1 cellular context compared by ENCODE assay signal in the genomic region with DNA sequence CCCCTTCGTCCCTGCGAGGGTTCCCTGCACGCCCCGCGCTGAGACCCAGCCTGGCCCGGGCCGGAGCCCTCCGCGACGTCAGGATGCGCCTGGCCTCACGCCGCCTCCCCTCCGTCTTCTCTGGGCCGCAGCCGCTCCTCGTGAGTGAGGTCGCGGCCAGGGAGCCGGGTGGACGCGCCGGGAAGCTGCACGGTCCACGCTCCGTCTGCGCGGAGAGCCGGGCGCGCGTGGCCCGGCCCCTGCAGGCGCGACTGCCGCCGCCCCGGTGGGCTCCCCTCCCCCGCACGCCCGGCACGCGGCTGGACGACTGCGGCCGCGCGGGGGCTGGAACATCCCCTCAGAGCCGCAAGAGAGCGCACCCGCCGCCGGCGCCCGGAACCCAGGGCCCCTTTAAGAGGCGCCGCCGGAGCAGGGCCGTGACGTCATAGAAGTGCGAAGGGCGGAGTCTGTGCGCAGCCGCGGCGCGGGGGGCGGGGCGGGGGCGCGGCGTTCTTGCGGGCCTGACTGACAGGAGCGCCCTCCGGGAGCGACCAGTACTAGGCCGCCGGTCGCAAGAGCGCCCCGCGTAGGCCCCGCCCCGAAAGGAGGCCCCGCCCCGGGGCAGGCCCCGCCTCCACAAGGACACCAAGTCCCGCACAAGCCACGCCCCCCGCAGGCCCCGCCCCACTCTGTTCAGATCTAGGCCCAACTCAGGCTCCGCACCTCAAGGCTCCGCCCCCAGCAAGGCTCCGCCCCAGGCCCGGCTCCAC.
TF ChIP-seq lines count a peak whose summit lies in the region.

No MANE protein-coding gene starts in this region.

TF ChIP-seq in HepG2, 621 proteins besides CTCF, POLR2A, EP300 and RAD21 (continued from another document and continues in another):
- TF ChIP-seq ZNF749 (CRISPR knock-in tag; IDR thresholded peaks at IDR 0.05; ENCODE audit: borderline replicate concordance) (no peak), SPEN (CRISPR knock-in tag; IDR thresholded peaks at IDR 0.05; ENCODE audit: low read depth) (no peak), ZNF552 (CRISPR knock-in tag; IDR thresholded peaks at IDR 0.05; ENCODE audit: borderline replicate concordance) (no peak), ZNF354B (CRISPR knock-in tag; IDR thresholded peaks at IDR 0.05) (no peak), PHF5A (CRISPR knock-in tag; IDR thresholded peaks at IDR 0.05; ENCODE audit: low read depth, unreplicated experiment) (no peak), ZNF207 (IDR thresholded peaks at IDR 0.05; ENCODE audit: borderline replicate concordance) (no peak), CENPX (CRISPR knock-in tag; IDR thresholded peaks at IDR 0.05) (no peak), SMAD3 (CRISPR knock-in tag; IDR thresholded peaks at IDR 0.05) (no peak), RFX5 (IDR thresholded peaks at IDR 0.05; ENCODE audit: low read depth, low read length) (peak; percentile 71), ZFP82 (CRISPR knock-in tag; IDR thresholded peaks at IDR 0.05; ENCODE audit: borderline replicate concordance) (peak; percentile 75; the same call in 1 of the 2 replicates), ATRX (CRISPR knock-in tag; IDR thresholded peaks at IDR 0.05; ENCODE audit: borderline replicate concordance) (no peak), GPN1 (CRISPR knock-in tag; IDR thresholded peaks at IDR 0.05; ENCODE audit: borderline replicate concordance) (no peak; the same call in 1 of the 2 replicates), SOX13 (IDR thresholded peaks at IDR 0.05) (no peak), SOX13 (CRISPR knock-in tag; conservative IDR thresholded peaks at IDR 0.05 in 1 of 2, IDR thresholded peaks at IDR 0.05 in 1 of 2) (no peak), PRMT3 (CRISPR knock-in tag; IDR thresholded peaks at IDR 0.05; ENCODE audit: borderline replicate concordance, low read depth) (no peak), NFE2L2 (IDR thresholded peaks at IDR 0.05; ENCODE audit: low read length) (no peak), KLF9 (CRISPR knock-in tag; IDR thresholded peaks at IDR 0.05; ENCODE audit: low read depth) (no peak), JUND (CRISPR knock-in tag; IDR thresholded peaks at IDR 0.05) (no peak), ZNF564 (CRISPR knock-in tag; IDR thresholded peaks at IDR 0.05) (0 out of 2 replicates have a peak, but pooled peaks have one; percentile 46), ZNF737 (CRISPR knock-in tag; IDR thresholded peaks at IDR 0.05; ENCODE audit: borderline replicate concordance) (no peak), EZH2 (conservative IDR thresholded peaks at IDR 0.05; ENCODE audit: low read depth, low read length) (no peak), AKAP8 (CRISPR knock-in tag; IDR thresholded peaks at IDR 0.05) (no peak), KAT2B (IDR thresholded peaks at IDR 0.05; ENCODE audit: borderline replicate concordance, low read depth, low read length) (no peak), NR2F1 (CRISPR knock-in tag; IDR thresholded peaks at IDR 0.05) (no peak)
- TF ChIP-seq, protein P1, sequence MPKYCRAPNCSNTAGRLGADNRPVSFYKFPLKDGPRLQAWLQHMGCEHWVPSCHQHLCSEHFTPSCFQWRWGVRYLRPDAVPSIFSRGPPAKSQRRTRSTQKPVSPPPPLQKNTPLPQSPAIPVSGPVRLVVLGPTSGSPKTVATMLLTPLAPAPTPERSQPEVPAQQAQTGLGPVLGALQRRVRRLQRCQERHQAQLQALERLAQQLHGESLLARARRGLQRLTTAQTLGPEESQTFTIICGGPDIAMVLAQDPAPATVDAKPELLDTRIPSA (CRISPR knock-in tag; IDR thresholded peaks at IDR 0.05; ENCODE audit: borderline replicate concordance): 0 out of 2 replicates have a peak, but pooled peaks have one; percentile 13
- TF ChIP-seq, protein P2, sequence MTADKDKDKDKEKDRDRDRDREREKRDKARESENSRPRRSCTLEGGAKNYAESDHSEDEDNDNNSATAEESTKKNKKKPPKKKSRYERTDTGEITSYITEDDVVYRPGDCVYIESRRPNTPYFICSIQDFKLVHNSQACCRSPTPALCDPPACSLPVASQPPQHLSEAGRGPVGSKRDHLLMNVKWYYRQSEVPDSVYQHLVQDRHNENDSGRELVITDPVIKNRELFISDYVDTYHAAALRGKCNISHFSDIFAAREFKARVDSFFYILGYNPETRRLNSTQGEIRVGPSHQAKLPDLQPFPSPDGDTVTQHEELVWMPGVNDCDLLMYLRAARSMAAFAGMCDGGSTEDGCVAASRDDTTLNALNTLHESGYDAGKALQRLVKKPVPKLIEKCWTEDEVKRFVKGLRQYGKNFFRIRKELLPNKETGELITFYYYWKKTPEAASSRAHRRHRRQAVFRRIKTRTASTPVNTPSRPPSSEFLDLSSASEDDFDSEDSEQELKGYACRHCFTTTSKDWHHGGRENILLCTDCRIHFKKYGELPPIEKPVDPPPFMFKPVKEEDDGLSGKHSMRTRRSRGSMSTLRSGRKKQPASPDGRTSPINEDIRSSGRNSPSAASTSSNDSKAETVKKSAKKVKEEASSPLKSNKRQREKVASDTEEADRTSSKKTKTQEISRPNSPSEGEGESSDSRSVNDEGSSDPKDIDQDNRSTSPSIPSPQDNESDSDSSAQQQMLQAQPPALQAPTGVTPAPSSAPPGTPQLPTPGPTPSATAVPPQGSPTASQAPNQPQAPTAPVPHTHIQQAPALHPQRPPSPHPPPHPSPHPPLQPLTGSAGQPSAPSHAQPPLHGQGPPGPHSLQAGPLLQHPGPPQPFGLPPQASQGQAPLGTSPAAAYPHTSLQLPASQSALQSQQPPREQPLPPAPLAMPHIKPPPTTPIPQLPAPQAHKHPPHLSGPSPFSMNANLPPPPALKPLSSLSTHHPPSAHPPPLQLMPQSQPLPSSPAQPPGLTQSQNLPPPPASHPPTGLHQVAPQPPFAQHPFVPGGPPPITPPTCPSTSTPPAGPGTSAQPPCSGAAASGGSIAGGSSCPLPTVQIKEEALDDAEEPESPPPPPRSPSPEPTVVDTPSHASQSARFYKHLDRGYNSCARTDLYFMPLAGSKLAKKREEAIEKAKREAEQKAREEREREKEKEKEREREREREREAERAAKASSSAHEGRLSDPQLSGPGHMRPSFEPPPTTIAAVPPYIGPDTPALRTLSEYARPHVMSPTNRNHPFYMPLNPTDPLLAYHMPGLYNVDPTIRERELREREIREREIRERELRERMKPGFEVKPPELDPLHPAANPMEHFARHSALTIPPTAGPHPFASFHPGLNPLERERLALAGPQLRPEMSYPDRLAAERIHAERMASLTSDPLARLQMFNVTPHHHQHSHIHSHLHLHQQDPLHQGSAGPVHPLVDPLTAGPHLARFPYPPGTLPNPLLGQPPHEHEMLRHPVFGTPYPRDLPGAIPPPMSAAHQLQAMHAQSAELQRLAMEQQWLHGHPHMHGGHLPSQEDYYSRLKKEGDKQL (CRISPR knock-in tag; IDR thresholded peaks at IDR 0.05; ENCODE audit: low read depth): no peak
- TF ChIP-seq, protein P3, sequence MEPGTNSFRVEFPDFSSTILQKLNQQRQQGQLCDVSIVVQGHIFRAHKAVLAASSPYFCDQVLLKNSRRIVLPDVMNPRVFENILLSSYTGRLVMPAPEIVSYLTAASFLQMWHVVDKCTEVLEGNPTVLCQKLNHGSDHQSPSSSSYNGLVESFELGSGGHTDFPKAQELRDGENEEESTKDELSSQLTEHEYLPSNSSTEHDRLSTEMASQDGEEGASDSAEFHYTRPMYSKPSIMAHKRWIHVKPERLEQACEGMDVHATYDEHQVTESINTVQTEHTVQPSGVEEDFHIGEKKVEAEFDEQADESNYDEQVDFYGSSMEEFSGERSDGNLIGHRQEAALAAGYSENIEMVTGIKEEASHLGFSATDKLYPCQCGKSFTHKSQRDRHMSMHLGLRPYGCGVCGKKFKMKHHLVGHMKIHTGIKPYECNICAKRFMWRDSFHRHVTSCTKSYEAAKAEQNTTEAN (CRISPR knock-in tag; conservative IDR thresholded peaks at IDR 0.05): no peak
- TF ChIP-seq, protein P4, sequence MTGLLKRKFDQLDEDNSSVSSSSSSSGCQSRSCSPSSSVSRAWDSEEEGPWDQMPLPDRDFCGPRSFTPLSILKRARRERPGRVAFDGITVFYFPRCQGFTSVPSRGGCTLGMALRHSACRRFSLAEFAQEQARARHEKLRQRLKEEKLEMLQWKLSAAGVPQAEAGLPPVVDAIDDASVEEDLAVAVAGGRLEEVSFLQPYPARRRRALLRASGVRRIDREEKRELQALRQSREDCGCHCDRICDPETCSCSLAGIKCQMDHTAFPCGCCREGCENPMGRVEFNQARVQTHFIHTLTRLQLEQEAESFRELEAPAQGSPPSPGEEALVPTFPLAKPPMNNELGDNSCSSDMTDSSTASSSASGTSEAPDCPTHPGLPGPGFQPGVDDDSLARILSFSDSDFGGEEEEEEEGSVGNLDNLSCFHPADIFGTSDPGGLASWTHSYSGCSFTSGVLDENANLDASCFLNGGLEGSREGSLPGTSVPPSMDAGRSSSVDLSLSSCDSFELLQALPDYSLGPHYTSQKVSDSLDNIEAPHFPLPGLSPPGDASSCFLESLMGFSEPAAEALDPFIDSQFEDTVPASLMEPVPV (CRISPR knock-in tag; IDR thresholded peaks at IDR 0.05): no peak
- TF ChIP-seq, protein P5, sequence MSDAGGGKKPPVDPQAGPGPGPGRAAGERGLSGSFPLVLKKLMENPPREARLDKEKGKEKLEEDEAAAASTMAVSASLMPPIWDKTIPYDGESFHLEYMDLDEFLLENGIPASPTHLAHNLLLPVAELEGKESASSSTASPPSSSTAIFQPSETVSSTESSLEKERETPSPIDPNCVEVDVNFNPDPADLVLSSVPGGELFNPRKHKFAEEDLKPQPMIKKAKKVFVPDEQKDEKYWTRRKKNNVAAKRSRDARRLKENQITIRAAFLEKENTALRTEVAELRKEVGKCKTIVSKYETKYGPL (CRISPR knock-in tag; IDR thresholded peaks at IDR 0.05): no peak
- TF ChIP-seq, protein P6, sequence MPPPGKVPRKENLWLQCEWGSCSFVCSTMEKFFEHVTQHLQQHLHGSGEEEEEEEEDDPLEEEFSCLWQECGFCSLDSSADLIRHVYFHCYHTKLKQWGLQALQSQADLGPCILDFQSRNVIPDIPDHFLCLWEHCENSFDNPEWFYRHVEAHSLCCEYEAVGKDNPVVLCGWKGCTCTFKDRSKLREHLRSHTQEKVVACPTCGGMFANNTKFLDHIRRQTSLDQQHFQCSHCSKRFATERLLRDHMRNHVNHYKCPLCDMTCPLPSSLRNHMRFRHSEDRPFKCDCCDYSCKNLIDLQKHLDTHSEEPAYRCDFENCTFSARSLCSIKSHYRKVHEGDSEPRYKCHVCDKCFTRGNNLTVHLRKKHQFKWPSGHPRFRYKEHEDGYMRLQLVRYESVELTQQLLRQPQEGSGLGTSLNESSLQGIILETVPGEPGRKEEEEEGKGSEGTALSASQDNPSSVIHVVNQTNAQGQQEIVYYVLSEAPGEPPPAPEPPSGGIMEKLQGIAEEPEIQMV (CRISPR knock-in tag; IDR thresholded peaks at IDR 0.05; ENCODE audit: low read depth): 0 out of 2 replicates have a peak, but pooled peaks have one; percentile 0
- TF ChIP-seq, protein P7, sequence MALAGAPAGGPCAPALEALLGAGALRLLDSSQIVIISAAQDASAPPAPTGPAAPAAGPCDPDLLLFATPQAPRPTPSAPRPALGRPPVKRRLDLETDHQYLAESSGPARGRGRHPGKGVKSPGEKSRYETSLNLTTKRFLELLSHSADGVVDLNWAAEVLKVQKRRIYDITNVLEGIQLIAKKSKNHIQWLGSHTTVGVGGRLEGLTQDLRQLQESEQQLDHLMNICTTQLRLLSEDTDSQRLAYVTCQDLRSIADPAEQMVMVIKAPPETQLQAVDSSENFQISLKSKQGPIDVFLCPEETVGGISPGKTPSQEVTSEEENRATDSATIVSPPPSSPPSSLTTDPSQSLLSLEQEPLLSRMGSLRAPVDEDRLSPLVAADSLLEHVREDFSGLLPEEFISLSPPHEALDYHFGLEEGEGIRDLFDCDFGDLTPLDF (CRISPR knock-in tag; IDR thresholded peaks at IDR 0.05): no peak; the same call in 1 of the 2 replicates
- TF ChIP-seq, protein P8, sequence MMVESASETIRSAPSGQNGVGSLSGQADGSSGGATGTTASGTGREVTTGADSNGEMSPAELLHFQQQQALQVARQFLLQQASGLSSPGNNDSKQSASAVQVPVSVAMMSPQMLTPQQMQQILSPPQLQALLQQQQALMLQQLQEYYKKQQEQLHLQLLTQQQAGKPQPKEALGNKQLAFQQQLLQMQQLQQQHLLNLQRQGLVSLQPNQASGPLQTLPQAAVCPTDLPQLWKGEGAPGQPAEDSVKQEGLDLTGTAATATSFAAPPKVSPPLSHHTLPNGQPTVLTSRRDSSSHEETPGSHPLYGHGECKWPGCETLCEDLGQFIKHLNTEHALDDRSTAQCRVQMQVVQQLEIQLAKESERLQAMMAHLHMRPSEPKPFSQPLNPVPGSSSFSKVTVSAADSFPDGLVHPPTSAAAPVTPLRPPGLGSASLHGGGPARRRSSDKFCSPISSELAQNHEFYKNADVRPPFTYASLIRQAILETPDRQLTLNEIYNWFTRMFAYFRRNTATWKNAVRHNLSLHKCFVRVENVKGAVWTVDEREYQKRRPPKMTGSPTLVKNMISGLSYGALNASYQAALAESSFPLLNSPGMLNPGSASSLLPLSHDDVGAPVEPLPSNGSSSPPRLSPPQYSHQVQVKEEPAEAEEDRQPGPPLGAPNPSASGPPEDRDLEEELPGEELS (CRISPR knock-in tag; IDR thresholded peaks at IDR 0.05): peak; percentile 42; the same call in 1 of the 2 replicates
- TF ChIP-seq, protein P9, sequence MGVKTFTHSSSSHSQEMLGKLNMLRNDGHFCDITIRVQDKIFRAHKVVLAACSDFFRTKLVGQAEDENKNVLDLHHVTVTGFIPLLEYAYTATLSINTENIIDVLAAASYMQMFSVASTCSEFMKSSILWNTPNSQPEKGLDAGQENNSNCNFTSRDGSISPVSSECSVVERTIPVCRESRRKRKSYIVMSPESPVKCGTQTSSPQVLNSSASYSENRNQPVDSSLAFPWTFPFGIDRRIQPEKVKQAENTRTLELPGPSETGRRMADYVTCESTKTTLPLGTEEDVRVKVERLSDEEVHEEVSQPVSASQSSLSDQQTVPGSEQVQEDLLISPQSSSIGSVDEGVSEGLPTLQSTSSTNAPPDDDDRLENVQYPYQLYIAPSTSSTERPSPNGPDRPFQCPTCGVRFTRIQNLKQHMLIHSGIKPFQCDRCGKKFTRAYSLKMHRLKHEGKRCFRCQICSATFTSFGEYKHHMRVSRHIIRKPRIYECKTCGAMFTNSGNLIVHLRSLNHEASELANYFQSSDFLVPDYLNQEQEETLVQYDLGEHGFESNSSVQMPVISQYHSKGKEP (CRISPR knock-in tag; IDR thresholded peaks at IDR 0.05): no peak
- TF ChIP-seq, protein P10, sequence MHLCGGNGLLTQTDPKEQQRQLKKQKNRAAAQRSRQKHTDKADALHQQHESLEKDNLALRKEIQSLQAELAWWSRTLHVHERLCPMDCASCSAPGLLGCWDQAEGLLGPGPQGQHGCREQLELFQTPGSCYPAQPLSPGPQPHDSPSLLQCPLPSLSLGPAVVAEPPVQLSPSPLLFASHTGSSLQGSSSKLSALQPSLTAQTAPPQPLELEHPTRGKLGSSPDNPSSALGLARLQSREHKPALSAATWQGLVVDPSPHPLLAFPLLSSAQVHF (CRISPR knock-in tag; IDR thresholded peaks at IDR 0.05): no peak
- TF ChIP-seq, protein P11, sequence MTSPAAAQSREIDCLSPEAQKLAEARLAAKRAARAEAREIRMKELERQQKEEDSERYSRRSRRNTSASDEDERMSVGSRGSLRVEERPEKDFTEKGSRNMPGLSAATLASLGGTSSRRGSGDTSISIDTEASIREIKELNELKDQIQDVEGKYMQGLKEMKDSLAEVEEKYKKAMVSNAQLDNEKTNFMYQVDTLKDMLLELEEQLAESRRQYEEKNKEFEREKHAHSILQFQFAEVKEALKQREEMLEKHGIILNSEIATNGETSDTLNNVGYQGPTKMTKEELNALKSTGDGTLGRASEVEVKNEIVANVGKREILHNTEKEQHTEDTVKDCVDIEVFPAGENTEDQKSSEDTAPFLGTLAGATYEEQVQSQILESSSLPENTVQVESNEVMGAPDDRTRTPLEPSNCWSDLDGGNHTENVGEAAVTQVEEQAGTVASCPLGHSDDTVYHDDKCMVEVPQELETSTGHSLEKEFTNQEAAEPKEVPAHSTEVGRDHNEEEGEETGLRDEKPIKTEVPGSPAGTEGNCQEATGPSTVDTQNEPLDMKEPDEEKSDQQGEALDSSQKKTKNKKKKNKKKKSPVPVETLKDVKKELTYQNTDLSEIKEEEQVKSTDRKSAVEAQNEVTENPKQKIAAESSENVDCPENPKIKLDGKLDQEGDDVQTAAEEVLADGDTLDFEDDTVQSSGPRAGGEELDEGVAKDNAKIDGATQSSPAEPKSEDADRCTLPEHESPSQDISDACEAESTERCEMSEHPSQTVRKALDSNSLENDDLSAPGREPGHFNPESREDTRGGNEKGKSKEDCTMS (CRISPR knock-in tag; conservative IDR thresholded peaks at IDR 0.05): no peak
